In genomic region chr1:8478566-8478965, GRCh38 we compare ENCODE assay signal across 1 cellular context.
TF ChIP-seq lines count a peak whose summit lies in the region.

No MANE protein-coding gene starts in this region.

TF ChIP-seq in GM12878, 131 proteins besides CTCF, POLR2A, EP300 and RAD21 (continued from another document):
- no peak for TF ChIP-seq TCF3 (IDR thresholded peaks at IDR 0.05; ENCODE audit: borderline replicate concordance, insufficient read depth, low read depth, low read length)
